ENCODE assay signal across 8 cellular contexts in genomic region chr10:110865184-110865803, GRCh38. TPM values are rescaled to one million over a fixed set of nuclear protein-coding genes. Genes with fewer than 3 reads are reported as not detected.
A peak's percentile ranks its signal among the peaks of the same experiment; 100 is the strongest.
DNase-seq lines count a peak whose midpoint lies in the region; TF ChIP-seq lines count a peak whose summit lies in the region.

No MANE protein-coding gene starts in this region.

- H3K27me3 ChIP-seq in right atrium auricular region (no peaks in the 10 kb centered on the region), stomach (no peaks in the 10 kb centered on the region)

- CTCF ChIA-PET in activated CD4-positive, alpha-beta memory T cell treated with anti-CD3 and anti-CD28 coated beads, Interleukin-2, amount 10 ng/mL, durations not matched to agents 7 days and 5 days (lab: Charles Lee) = interaction anchor here (0.7 to 3.1 kb wide), 5 partner anchors 7 to 119 kb away, joined by 3 to 15 read pairs (median 3); no protein-coding TSS in a partner anchor

- H3K4me3 ChIP-seq in right atrium auricular region (no peak overlapping the region), stomach (no peak overlapping the region)

- POLR2A ChIA-PET in activated CD4-positive, alpha-beta memory T cell treated with anti-CD3 and anti-CD28 coated beads, Interleukin-2, amount 10 ng/mL, durations not matched to agents 7 days and 5 days (lab: Charles Lee) = interaction anchor here (0.9 to 5.3 kb wide), 14 partner anchors 7 to 1510 kb away, joined by 3 to 41 read pairs (median 5); partner anchors contain the start of genes BBIP1, DUSP5 and SHOC2

- H3K9me3 ChIP-seq in right atrium auricular region = no peaks in the 10 kb centered on the region
- H3K9me3 ChIP-seq in stomach = no peaks in the 10 kb centered on the region

- H3K4me1 Mint-ChIP-seq in activated CD4-positive, alpha-beta memory T cell treated with anti-CD3 and anti-CD28 coated beads, Interleukin-2, amount 10 ng/mL, durations not matched to agents 7 days and 5 days = peaks cover 92% of the 10 kb centered on the region

- no peaks in the 10 kb centered on the region for H3K9me3 Mint-ChIP-seq in activated CD4-positive, alpha-beta memory T cell treated with anti-CD3 and anti-CD28 coated beads, Interleukin-2, amount 10 ng/mL, durations not matched to agents 7 days and 5 days

- intact Hi-C loops in stomach (cut with DNase I; ENCODE audit: low total_unique reads) = no loop called here

- 14 to 19% (median 17%) methylated on average over 6 of the region's 6 CpGs for WGBS in stomach, 5 donors

- TF ChIP-seq EP300 in stomach (IDR thresholded peaks at IDR 0.05) = no peak

- H3K27ac ChIP-seq in right atrium auricular region = peak overlapping the region; percentile 62 to 66
- H3K27ac ChIP-seq in stomach = peak overlapping the region; percentile 83 to 99 (median 97)

- TF ChIP-seq CTCF in right atrium auricular region (IDR thresholded peaks at IDR 0.05) = no peak
- TF ChIP-seq CTCF in stomach (IDR thresholded peaks at IDR 0.05) = no peak

- peak overlapping the region; percentile 91 for H3K27ac Mint-ChIP-seq in activated CD4-positive, alpha-beta memory T cell treated with anti-CD3 and anti-CD28 coated beads, Interleukin-2, amount 10 ng/mL, durations not matched to agents 7 days and 5 days

- TF ChIP-seq POLR2A in stomach (IDR thresholded peaks at IDR 0.05) = no peak

- no peaks in the 10 kb centered on the region for H3K36me3 ChIP-seq in right atrium auricular region
- no peaks in the 10 kb centered on the region for H3K36me3 ChIP-seq in stomach

- H3K4me1 ChIP-seq in right atrium auricular region = peaks cover 0 to 29% of the 10 kb centered on the region in 2 donors
- H3K4me1 ChIP-seq in stomach = peaks cover 50 to 94% (median 59%) of the 10 kb centered on the region in 4 donors

- H3K4me3 Mint-ChIP-seq in activated CD4-positive, alpha-beta memory T cell treated with anti-CD3 and anti-CD28 coated beads, Interleukin-2, amount 10 ng/mL, durations not matched to agents 7 days and 5 days = peak overlapping the region; percentile 73

- DNase-seq in SIG-M5 treated with dmso at 0.1 percent for 504 hours (lab: John Stamatoyannopoulos, UW; ENCODE audit: unreplicated experiment) = peak; percentile 19
- DNase-seq in SIG-M5 (lab: John Stamatoyannopoulos, UW) = no peak
- DNase-seq in activated CD4-positive, alpha-beta memory T cell treated with anti-CD3 and anti-CD28 coated beads, Interleukin-2, amount 10 ng/mL, durations not matched to agents 7 days and 5 days = no peak
- DNase-seq in right atrium auricular region (ENCODE audit: low spot score) = peak; percentile 57
- DNase-seq in stomach = no peak
- DNase-seq in NCI-H1092 (lab: John Stamatoyannopoulos, UW) = no peak
- no peak for DNase-seq in hippocampal formation (lab: John Stamatoyannopoulos, UW)
- DNase-seq in SHP77 treated with DMSO at 0.1 percent for 48 hours (lab: John Stamatoyannopoulos, UW) = no peak

- no peaks in the 10 kb centered on the region for H3K27me3 Mint-ChIP-seq in activated CD4-positive, alpha-beta memory T cell treated with anti-CD3 and anti-CD28 coated beads, Interleukin-2, amount 10 ng/mL, durations not matched to agents 7 days and 5 days

- H3K36me3 Mint-ChIP-seq in activated CD4-positive, alpha-beta memory T cell treated with anti-CD3 and anti-CD28 coated beads, Interleukin-2, amount 10 ng/mL, durations not matched to agents 7 days and 5 days (ENCODE audit: low read depth) = peaks cover 4% of the 10 kb centered on the region

RNA-seq across cellular contexts. Expression of gene PDCD4, which starts 6.4 kb away (rescaled TPM):
- 100 to 1,000 TPM; 105 to 109 TPM for total RNA-seq in activated CD4-positive, alpha-beta memory T cell treated with anti-CD3 and anti-CD28 coated beads, Interleukin-2, amount 10 ng/mL, durations not matched to agents 7 days and 5 days
- 10 to 100 TPM; 22.1 to 22.6 TPM for total RNA-seq in right atrium auricular region
- 100 to 1,000 TPM in 3 of 5 donors, 10 to 100 TPM in 2; 39.3 to 605 (median 130) TPM for total RNA-seq in stomach
- 100 to 1,000 TPM; 111 to 122 (median 115) TPM for polyA plus RNA-seq in stomach

RNA-seq across cellular contexts. Expression of gene BBIP1, which starts 53.7 kb away (rescaled TPM):
- 10 to 100 TPM; 24.8 to 30.2 TPM for total RNA-seq in activated CD4-positive, alpha-beta memory T cell treated with anti-CD3 and anti-CD28 coated beads, Interleukin-2, amount 10 ng/mL, durations not matched to agents 7 days and 5 days
- 10 to 100 TPM; 18.2 to 23.1 TPM for total RNA-seq in right atrium auricular region
- total RNA-seq in stomach = 100 to 1,000 TPM in 1 of 5 donors, 10 to 100 TPM in 3, under 1 TPM in 1; 0.58 to 125 (median 32.7) TPM
- 10 to 100 TPM; 21.7 to 27.0 (median 21.8) TPM for polyA plus RNA-seq in stomach

RNA-seq across cellular contexts. Expression of gene SHOC2, which starts 54.1 kb away (rescaled TPM):
- 10 to 100 TPM; 43.2 to 45.6 TPM for total RNA-seq in activated CD4-positive, alpha-beta memory T cell treated with anti-CD3 and anti-CD28 coated beads, Interleukin-2, amount 10 ng/mL, durations not matched to agents 7 days and 5 days
- total RNA-seq in right atrium auricular region = 10 to 100 TPM; 32.9 to 48.9 TPM
- total RNA-seq in stomach = 100 to 1,000 TPM in 1 of 5 donors, 10 to 100 TPM in 4; 24.9 to 550 (median 68.3) TPM
- polyA plus RNA-seq in stomach = 10 to 100 TPM; 13.2 to 27.2 (median 18.2) TPM

Comparison
In these comparisons a context has a peak if more than half of its experiments do, and no peak if none do; other contexts are left out.
1. DNase-seq: peak in SIG-M5 treated with dmso at 0.1 percent for 504 hours (single experiment) and right atrium auricular region (single experiment); none in SIG-M5 (single experiment), activated CD4-positive, alpha-beta memory T cell treated with anti-CD3 and anti-CD28 coated beads, Interleukin-2, amount 10 ng/mL, durations not matched to agents 7 days and 5 days (single experiment), stomach (single experiment), NCI-H1092 (single experiment), hippocampal formation (0 of 2) and SHP77 treated with DMSO at 0.1 percent for 48 hours (single experiment).